8 cellular contexts compared by ENCODE assay signal in genomic region chr12:89351489-89352241, GRCh38. TPM values are rescaled to one million over a fixed set of nuclear protein-coding genes. Genes with fewer than 3 reads are reported as not detected.
DNase-seq lines count a peak whose midpoint lies in the region; ATAC-seq and TF ChIP-seq lines count a peak whose summit lies in the region.

No MANE protein-coding gene starts in this region.

- peak overlapping the region in 8 of 11 experiments; percentile 29 to 96 (median 80); a peak in 16 of 22 replicates for H3K4me2 ChIP-seq in BLaER1 treated with 17β-estradiol and CSF1 and Interleukin-3, amounts not matched to agents 10 nM and 100 nM

- peaks cover 26 to 66% (median 34%) of the 10 kb centered on the region in 10 experiments for H3K4me1 ChIP-seq in BLaER1 treated with 17β-estradiol and CSF1 and Interleukin-3, amounts not matched to agents 10 nM and 100 nM
- H3K4me1 ChIP-seq in esophagus muscularis mucosa, result peaks cover 29 to 64% (median 57%) of the 10 kb centered on the region in 4 donors
- H3K4me1 ChIP-seq in aorta (ENCODE audit: control insufficient read depth in 1 of 2, insufficient read depth in 2 of 2, low read length in 2 of 2), result peaks cover 0 to 12% of the 10 kb centered on the region in 2 donors

- peak overlapping the region; percentile 97 to 99 (median 98) for H3K27ac ChIP-seq in BLaER1 treated with 17β-estradiol and CSF1 and Interleukin-3, amounts not matched to agents 10 nM and 100 nM
- H3K27ac ChIP-seq in esophagus muscularis mucosa (replicated peaks in 1 of 4) (peak overlapping the region; percentile 98 to 99 (median 99)), aorta (ENCODE audit: low read depth in 1 of 2, low read length in 2 of 2) (peak overlapping the region; percentile 38 to 58)

- H3K27ac Mint-ChIP-seq in neural crest cell (ENCODE audit: unreplicated experiment), result peak overlapping the region; percentile 94

- intact Hi-C loops in esophagus muscularis mucosa (cut with DNase I), result loop anchor here (2.0 to 10.0 kb wide), 5 partner anchors 33 to 299 kb away; partner anchors contain the start of genes GALNT4 and POC1B
- intact Hi-C loops in aorta (cut with DNase I), result loop anchor here (2.0 to 10.0 kb wide), 8 partner anchors 44 to 353 kb away; partner anchors contain the start of genes ATP2B1 (in 1 of the 2) and POC1B (in 1 of the 2)

- 0% methylated on average over 19 of the region's 87 CpGs for WGBS in esophagus muscularis mucosa
- 0 to 1% methylated on average over 78 to 87 of the region's 87 CpGs for WGBS in aorta, 2 donors

- TF ChIP-seq CTCF in esophagus muscularis mucosa (IDR thresholded peaks at IDR 0.05) (no peak), neural crest cell (conservative IDR thresholded peaks at IDR 0.05) (no peak)

- no peaks in the 10 kb centered on the region for H3K27me3 ChIP-seq in BLaER1 treated with 17β-estradiol and CSF1 and Interleukin-3, amounts not matched to agents 10 nM and 100 nM
- H3K27me3 ChIP-seq in esophagus muscularis mucosa (no peaks in the 10 kb centered on the region), aorta (ENCODE audit: control insufficient read depth in 1 of 2, insufficient read depth in 2 of 2, low read length in 1 of 2) (no peaks in the 10 kb centered on the region)

- H3K4me3 ChIP-seq in BLaER1 treated with 17β-estradiol and CSF1 and Interleukin-3, amounts not matched to agents 10 nM and 100 nM, result peak overlapping the region; percentile 80 to 99 (median 96)
- H3K4me3 ChIP-seq in esophagus muscularis mucosa (peak overlapping the region; percentile 75 to 90 (median 83)), aorta (ENCODE audit: low read length in 2 of 2) (peak overlapping the region; percentile 58 to 99)

- H3K36me3 ChIP-seq in BLaER1 treated with 17β-estradiol and CSF1 and Interleukin-3, amounts not matched to agents 10 nM and 100 nM, result peaks cover 35 to 52% (median 43%) of the 10 kb centered on the region in 11 experiments
- H3K36me3 ChIP-seq in esophagus muscularis mucosa (peaks cover 0 to 34% (median 12%) of the 10 kb centered on the region in 4 donors), aorta (ENCODE audit: control insufficient read depth in 1 of 2, insufficient read depth in 2 of 2, low read length in 1 of 2) (no peaks in the 10 kb centered on the region)

- peak; percentile 22 for ATAC-seq in GM21423 (IDR thresholded peaks at IDR 0.05; ENCODE audit: unreplicated experiment)
- peak; percentile 52 for ATAC-seq in aorta (ENCODE audit: low FRiP score)
- no peak for ATAC-seq in HG03159 (IDR thresholded peaks at IDR 0.05; ENCODE audit: unreplicated experiment)

- H3K9ac ChIP-seq in BLaER1 treated with 17β-estradiol and CSF1 and Interleukin-3, amounts not matched to agents 10 nM and 100 nM, result peak overlapping the region; percentile 92 to 100 (median 99)

- peaks cover 60% of the 10 kb centered on the region for H3K4me1 Mint-ChIP-seq in neural crest cell

- no peaks in the 10 kb centered on the region for H3K9me3 Mint-ChIP-seq in neural crest cell

- H3K27me3 Mint-ChIP-seq in neural crest cell (ENCODE audit: low read depth), result peaks cover 4% of the 10 kb centered on the region

- TF ChIP-seq EP300 in esophagus muscularis mucosa (IDR thresholded peaks at IDR 0.05), result no peak

- DNase-seq in NCI-H1092 treated with DMSO at 0.1 percent for 48 hours (lab: John Stamatoyannopoulos, UW) (peak; percentile 41), esophagus muscularis mucosa (ENCODE audit: extremely low spot score) (no peak), neural crest cell (ENCODE audit: low read depth, low spot score) (peak; percentile 44), aorta (peak; percentile 66 to 85)
- DNase-seq in activated T-cell treated with anti-CD3 and anti-CD28 coated beads, Interleukin-2, amount 50 U/mL, for 1 hour, result peak; percentile 60

- TF ChIP-seq POLR2A in esophagus muscularis mucosa (IDR thresholded peaks at IDR 0.05; ENCODE audit: low read depth), result no peak

- peaks cover 27 to 43% (median 40%) of the 10 kb centered on the region in 11 experiments; a peak in 21 of 22 replicates for H4K20me1 ChIP-seq in BLaER1 treated with 17β-estradiol and CSF1 and Interleukin-3, amounts not matched to agents 10 nM and 100 nM

- H3K36me3 Mint-ChIP-seq in neural crest cell (ENCODE audit: low read depth), result peaks cover 28% of the 10 kb centered on the region

- H3K4me3 Mint-ChIP-seq in neural crest cell, result peak overlapping the region; percentile 94

- H3K9me3 ChIP-seq in BLaER1 treated with 17β-estradiol and CSF1 and Interleukin-3, amounts not matched to agents 10 nM and 100 nM (replicated peaks in 1 of 11), result peaks cover 0 to 18% (median 5%) of the 10 kb centered on the region in 11 experiments; a peak in 6 of 22 replicates
- H3K9me3 ChIP-seq in esophagus muscularis mucosa (no peaks in the 10 kb centered on the region), aorta (ENCODE audit: control insufficient read depth, low read length) (no peaks in the 10 kb centered on the region)

RNA-seq across cellular contexts. Expression of gene DUSP6, which starts 0.6 kb away (rescaled TPM):
- 100 to 1,000 TPM in 1 of 4 donors, 10 to 100 TPM in 3; 62.2 to 108 (median 77.4) TPM for total RNA-seq in esophagus muscularis mucosa
- 109 and 112 TPM in 2 replicates for total RNA-seq in neural crest cell
- total RNA-seq in aorta, result 10 to 100 TPM; 94.6 to 96.8 TPM
- 10 to 100 TPM; 19.8 to 33.4 TPM for polyA plus RNA-seq in aorta

Comparison
In these comparisons a context has a peak if more than half of its experiments do, and no peak if none do; other contexts are left out.
1. H3K27ac ChIP-seq: peak in every context shown above with its lines; median percentile 99 in esophagus muscularis mucosa; 98 in BLaER1 treated with 17β-estradiol and CSF1 and Interleukin-3, amounts not matched to agents 10 nM and 100 nM; 48 in aorta.